17 cellular contexts compared by ENCODE assay signal in the genomic region with DNA sequence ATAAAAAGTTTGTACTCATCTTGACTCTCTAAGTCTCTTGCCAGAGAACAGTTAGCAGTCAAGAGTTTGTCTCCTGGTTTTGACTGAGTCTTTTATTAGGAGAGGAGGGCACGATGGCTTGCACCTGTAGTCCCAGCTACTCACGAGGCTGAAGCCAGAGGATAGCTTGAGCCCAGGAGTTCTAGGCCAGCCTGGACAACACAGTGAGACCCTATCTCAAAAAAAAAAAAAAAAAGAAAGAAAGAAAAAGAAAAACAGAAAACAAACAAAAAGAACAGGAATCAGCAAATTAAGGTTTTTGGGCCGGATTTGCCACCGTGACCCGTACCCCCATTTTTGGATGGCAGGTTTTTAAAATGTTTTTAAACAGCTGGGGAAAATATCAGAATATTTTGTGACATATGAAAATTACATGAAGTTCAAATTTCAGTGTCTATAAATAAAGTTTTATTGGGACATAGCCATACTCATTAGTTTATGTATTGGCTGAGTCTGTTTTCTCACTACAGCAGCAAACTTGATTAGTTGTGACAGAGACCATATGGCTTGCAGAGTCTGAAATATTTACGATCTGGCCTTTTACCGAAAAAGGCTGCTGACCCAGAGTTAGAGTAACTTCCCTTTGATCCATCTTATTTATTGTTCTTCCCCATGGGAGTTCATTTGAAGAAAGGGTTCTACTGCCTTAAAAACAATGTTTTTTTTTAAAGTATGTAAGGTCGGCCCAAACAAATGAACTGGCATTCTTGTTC. TPM values are rescaled to one million over a fixed set of nuclear protein-coding genes. Genes with fewer than 3 reads are reported as not detected.
DNase-seq lines count a peak whose midpoint lies in the region; FAIRE-seq and TF ChIP-seq lines count a peak whose summit lies in the region.
"Had no signal": no experiment of that assay in that cellular context is flagged by ENCODE, and none has a peak within 500 bp of the region (broad histone marks: within the 10 kb centered on the region; RNA-seq: fewer than 3 reads in every experiment).

No MANE protein-coding gene starts in this region.

- POLR2A ChIA-PET in CD4-positive, alpha-beta memory T cell (lab: Charles Lee; ENCODE audit: partially characterized antibody): no interaction called here

- H3K27ac ChIP-seq in CD4-positive, alpha-beta memory T cell (ENCODE audit: low read depth, low read length): no peak overlapping the region
- H3K27ac ChIP-seq: BLaER1 treated with 17β-estradiol and CSF1 and Interleukin-3, amounts not matched to agents 10 nM and 100 nM; pancreas; testis had no signal

- no peaks in the 10 kb centered on the region for H3K9me3 ChIP-seq in CD4-positive, alpha-beta memory T cell (ENCODE audit: control insufficient read depth in 1 of 2, low read length in 2 of 2)
- H3K9me3 ChIP-seq: mucosa of descending colon, pancreas, testis had no signal

- no peaks in the 10 kb centered on the region for H3K27me3 Mint-ChIP-seq in osteocyte (ENCODE audit: unreplicated experiment)
- H3K27me3 Mint-ChIP-seq in CD4-positive, alpha-beta memory T cell: no peaks in the 10 kb centered on the region
- H3K27me3 Mint-ChIP-seq: activated T-cell treated with anti-CD3 and anti-CD28 coated beads, Interleukin-2, amount 50 U/mL, for 24 hours had no signal

- H3K4me3 Mint-ChIP-seq in osteocyte (ENCODE audit: unreplicated experiment): no peak overlapping the region
- no peak overlapping the region for H3K4me3 Mint-ChIP-seq in CD4-positive, alpha-beta memory T cell
- H3K4me3 Mint-ChIP-seq: activated T-cell treated with anti-CD3 and anti-CD28 coated beads, Interleukin-2, amount 50 U/mL, for 24 hours had no signal

- DNase-seq in EH (ENCODE audit: low read depth): peak; percentile 68
- peak; percentile 34 for DNase-seq in NCI-H69 (lab: John Stamatoyannopoulos, UW)
- DNase-seq in choroid plexus epithelial cell (ENCODE audit: low read depth): peak; percentile 86
- no peak for DNase-seq in osteocyte (ENCODE audit: extremely low spot score, unreplicated experiment)
- no peak for DNase-seq in COLO668 (lab: John Stamatoyannopoulos, UW; ENCODE audit: unreplicated experiment)
- DNase-seq in frontal cortex (ENCODE audit: low spot score in 2 of 2): no peak
- DNase-seq in CD4-positive, alpha-beta memory T cell: no peak
- DNase-seq in retina: no peak
- DNase-seq: activated T-cell treated with anti-CD3 and anti-CD28 coated beads, Interleukin-2, amount 50 U/mL, for 24 hours; amygdala; KG1; mucosa of descending colon; NCI-H524 treated with DMSO at 0.1 percent for 48 hours; pancreas; stimulated activated CD4-positive, alpha-beta T cell treated with anti-CD3 and anti-CD28 coated beads, Interleukin-15, amount 100 ng/mL, for 24 hours; testis had no signal

- H3K27me3 ChIP-seq in CD4-positive, alpha-beta memory T cell (ENCODE audit: insufficient read depth, low read length): no peaks in the 10 kb centered on the region
- H3K27me3 ChIP-seq: BLaER1 treated with 17β-estradiol and CSF1 and Interleukin-3, amounts not matched to agents 10 nM and 100 nM; pancreas; testis had no signal

- intact Hi-C loops in CD4-positive, alpha-beta memory T cell (cut with micrococcal nuclease): no loop called here

- FAIRE-seq in frontal cortex (lab: Jason Lieb, UNC): no peak

- no peaks in the 10 kb centered on the region for H3K4me1 ChIP-seq in CD4-positive, alpha-beta memory T cell (ENCODE audit: insufficient read depth, low read length)

- peaks cover 5% of the 10 kb centered on the region for H3K36me3 ChIP-seq in CD4-positive, alpha-beta memory T cell (ENCODE audit: insufficient read depth, low read length)

- H3K27ac Mint-ChIP-seq in osteocyte (ENCODE audit: unreplicated experiment): peak overlapping the region; percentile 73
- peak overlapping the region in 2 of 7 donors; percentile 25 to 32 for H3K27ac Mint-ChIP-seq in CD4-positive, alpha-beta memory T cell
- H3K27ac Mint-ChIP-seq: activated T-cell treated with anti-CD3 and anti-CD28 coated beads, Interleukin-2, amount 50 U/mL, for 24 hours had no signal

- peaks cover 62% of the 10 kb centered on the region for H3K4me1 Mint-ChIP-seq in osteocyte (ENCODE audit: unreplicated experiment)
- H3K4me1 Mint-ChIP-seq in CD4-positive, alpha-beta memory T cell: peaks cover 17 to 33% (median 22%) of the 10 kb centered on the region in 4 donors

- H3K9me3 Mint-ChIP-seq in osteocyte (ENCODE audit: unreplicated experiment): no peaks in the 10 kb centered on the region
- no peaks in the 10 kb centered on the region for H3K9me3 Mint-ChIP-seq in CD4-positive, alpha-beta memory T cell
- H3K9me3 Mint-ChIP-seq: activated T-cell treated with anti-CD3 and anti-CD28 coated beads, Interleukin-2, amount 50 U/mL, for 24 hours had no signal

- peaks cover 22% of the 10 kb centered on the region for H3K36me3 Mint-ChIP-seq in osteocyte (ENCODE audit: unreplicated experiment)
- H3K36me3 Mint-ChIP-seq in CD4-positive, alpha-beta memory T cell: peaks cover 16 to 20% of the 10 kb centered on the region in 2 donors

- no peak overlapping the region for H3K4me3 ChIP-seq in choroid plexus epithelial cell (ENCODE audit: low read depth, low read length)
- H3K4me3 ChIP-seq in CD4-positive, alpha-beta memory T cell (ENCODE audit: low read length in 2 of 2): no peak overlapping the region
- H3K4me3 ChIP-seq: BLaER1 treated with 17β-estradiol and CSF1 and Interleukin-3, amounts not matched to agents 10 nM and 100 nM; mucosa of descending colon; pancreas; testis had no signal

- TF ChIP-seq CTCF in choroid plexus epithelial cell (conservative IDR thresholded peaks at IDR 0.05; ENCODE audit: low read depth, low read length): no peak
- TF ChIP-seq CTCF in osteocyte (IDR thresholded peaks at IDR 0.05): no peak

- CTCF ChIA-PET in CD4-positive, alpha-beta memory T cell (lab: Charles Lee; ENCODE audit: partially characterized antibody): no interaction called here

RNA-seq across cellular contexts. Expression of a gene that starts 31.2 kb away (rescaled TPM):
- total RNA-seq in osteocyte: 65.7 and 74.7 TPM in 2 replicates
- 293 TPM for total RNA-seq in frontal cortex
- total RNA-seq in CD4-positive, alpha-beta memory T cell: 10 to 100 TPM; 43.9 to 49.4 TPM
- polyA plus RNA-seq in CD4-positive, alpha-beta memory T cell: 10 to 100 TPM; 22.3 to 25.9 TPM

RNA-seq across cellular contexts. Expression of a gene that starts 31.5 kb away (rescaled TPM):
- total RNA-seq in osteocyte: 11.2 and 11.9 TPM in 2 replicates
- 12.6 TPM for total RNA-seq in frontal cortex
- total RNA-seq in CD4-positive, alpha-beta memory T cell: under 1 TPM; 0.69 to 0.70 TPM
- polyA plus RNA-seq in CD4-positive, alpha-beta memory T cell: under 1 TPM in 1 of 2 donors, not detected in 1; 0.16 TPM

Comparison
In these comparisons a context has a peak if more than half of its experiments do, and no peak if none do; other contexts are left out.
1. DNase-seq: peak in EH (single experiment), NCI-H69 (single experiment) and choroid plexus epithelial cell (single experiment); none in osteocyte (single experiment), COLO668 (single experiment), frontal cortex (0 of 2), CD4-positive, alpha-beta memory T cell (0 of 5) and retina (single experiment).